Comparison of ENCODE assay signal across 14 cellular contexts in the genomic region with DNA sequence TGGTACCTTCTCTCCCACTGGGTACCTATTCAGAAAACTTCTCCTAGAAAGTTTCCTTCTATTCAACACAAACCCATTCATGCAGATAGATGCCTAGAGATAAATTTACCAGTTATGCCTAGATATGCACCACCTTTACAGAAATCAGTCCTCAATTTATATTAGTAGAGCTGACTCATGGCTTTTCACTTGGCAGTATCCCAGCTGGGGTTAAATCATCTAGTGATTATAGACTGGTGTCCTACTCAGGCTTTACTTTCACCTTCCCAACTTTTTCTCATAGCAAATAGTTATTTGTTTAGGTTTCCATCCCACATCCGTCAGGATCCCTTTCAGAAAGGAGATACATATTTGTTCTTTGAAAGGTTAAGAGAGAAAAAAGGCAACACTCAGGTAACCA.
"Had no signal": no experiment of that assay in that cellular context is flagged by ENCODE, and none has a peak within 500 bp of the region (broad histone marks: within the 10 kb centered on the region; RNA-seq: fewer than 3 reads in every experiment).

No MANE protein-coding gene starts in this region.

- ATAC-seq: activated CD4-positive, alpha-beta T cell treated with anti-CD3 and anti-CD28 coated beads for 36 hours; activated CD8-positive, alpha-beta memory T cell treated with anti-CD3 and anti-CD28 coated beads, Interleukin-2, amount 10 ng/mL, durations not matched to agents 7 days and 5 days; gastroesophageal sphincter; sciatic nerve; stimulated activated naive CD8-positive, alpha-beta T cell treated with anti-CD3 and anti-CD28 coated beads, Interleukin-15, amount 100 ng/mL, for 72 hours; upper lobe of right lung had no signal

- H3K27me3 ChIP-seq: cardiac muscle cell, dorsolateral prefrontal cortex, gastroesophageal sphincter, ovary, upper lobe of right lung had no signal

- H3K9me3 Mint-ChIP-seq: activated CD4-positive, alpha-beta memory T cell treated with anti-CD3 and anti-CD28 coated beads for 36 hours; activated naive CD4-positive, alpha-beta T cell treated with anti-CD3 and anti-CD28 coated beads, Interleukin-2, amount 10 ng/mL, durations not matched to agents 7 days and 5 days; stimulated activated naive CD8-positive, alpha-beta T cell treated with anti-CD3 and anti-CD28 coated beads, Interleukin-15, amount 100 ng/mL, for 72 hours had no signal

- H3K9me3 ChIP-seq: gastroesophageal sphincter, ovary, upper lobe of right lung had no signal

- H3K36me3 Mint-ChIP-seq: activated CD4-positive, alpha-beta memory T cell treated with anti-CD3 and anti-CD28 coated beads for 36 hours; activated CD8-positive, alpha-beta memory T cell treated with anti-CD3 and anti-CD28 coated beads, Interleukin-2, amount 10 ng/mL, durations not matched to agents 7 days and 5 days; activated naive CD4-positive, alpha-beta T cell treated with anti-CD3 and anti-CD28 coated beads, Interleukin-2, amount 10 ng/mL, durations not matched to agents 7 days and 5 days had no signal

- H3K27ac ChIP-seq: cardiac muscle cell, dorsolateral prefrontal cortex, gastroesophageal sphincter, ovary, upper lobe of right lung had no signal

- H3K4me3 ChIP-seq: cardiac muscle cell, dorsolateral prefrontal cortex, gastroesophageal sphincter, ovary, upper lobe of right lung had no signal

- H3K27ac Mint-ChIP-seq: activated CD4-positive, alpha-beta memory T cell treated with anti-CD3 and anti-CD28 coated beads for 36 hours; activated CD4-positive, alpha-beta T cell treated with anti-CD3 and anti-CD28 coated beads for 36 hours; activated CD8-positive, alpha-beta memory T cell treated with anti-CD3 and anti-CD28 coated beads, Interleukin-2, amount 10 ng/mL, durations not matched to agents 7 days and 5 days; activated naive CD4-positive, alpha-beta T cell treated with anti-CD3 and anti-CD28 coated beads, Interleukin-2, amount 10 ng/mL, durations not matched to agents 7 days and 5 days; stimulated activated naive CD8-positive, alpha-beta T cell treated with anti-CD3 and anti-CD28 coated beads, Interleukin-15, amount 100 ng/mL, for 72 hours had no signal

- H3K36me3 ChIP-seq: cardiac muscle cell, gastroesophageal sphincter, ovary, upper lobe of right lung had no signal

- DNase-seq: activated CD4-positive, alpha-beta memory T cell treated with anti-CD3 and anti-CD28 coated beads for 36 hours; activated CD4-positive, alpha-beta T cell treated with anti-CD3 and anti-CD28 coated beads for 36 hours; activated CD8-positive, alpha-beta memory T cell treated with anti-CD3 and anti-CD28 coated beads, Interleukin-2, amount 10 ng/mL, durations not matched to agents 7 days and 5 days; activated naive CD4-positive, alpha-beta T cell treated with anti-CD3 and anti-CD28 coated beads, Interleukin-2, amount 10 ng/mL, durations not matched to agents 7 days and 5 days; activated T-cell treated with anti-CD3 and anti-CD28 coated beads, Interleukin-2, amount 50 U/mL, for 1 hour; dorsolateral prefrontal cortex; ovary; stimulated activated naive CD8-positive, alpha-beta T cell treated with anti-CD3 and anti-CD28 coated beads, Interleukin-15, amount 100 ng/mL, for 72 hours; T-helper 1 cell; upper lobe of right lung had no signal

- H3K4me1 ChIP-seq: gastroesophageal sphincter, upper lobe of right lung had no signal

- H3K4me1 Mint-ChIP-seq: activated CD4-positive, alpha-beta T cell treated with anti-CD3 and anti-CD28 coated beads for 36 hours; activated CD8-positive, alpha-beta memory T cell treated with anti-CD3 and anti-CD28 coated beads, Interleukin-2, amount 10 ng/mL, durations not matched to agents 7 days and 5 days; activated naive CD4-positive, alpha-beta T cell treated with anti-CD3 and anti-CD28 coated beads, Interleukin-2, amount 10 ng/mL, durations not matched to agents 7 days and 5 days; stimulated activated naive CD8-positive, alpha-beta T cell treated with anti-CD3 and anti-CD28 coated beads, Interleukin-15, amount 100 ng/mL, for 72 hours had no signal

- H3K4me3 Mint-ChIP-seq: activated CD4-positive, alpha-beta memory T cell treated with anti-CD3 and anti-CD28 coated beads for 36 hours; activated CD4-positive, alpha-beta T cell treated with anti-CD3 and anti-CD28 coated beads for 36 hours; activated CD8-positive, alpha-beta memory T cell treated with anti-CD3 and anti-CD28 coated beads, Interleukin-2, amount 10 ng/mL, durations not matched to agents 7 days and 5 days; activated naive CD4-positive, alpha-beta T cell treated with anti-CD3 and anti-CD28 coated beads, Interleukin-2, amount 10 ng/mL, durations not matched to agents 7 days and 5 days; neural crest cell; stimulated activated naive CD8-positive, alpha-beta T cell treated with anti-CD3 and anti-CD28 coated beads, Interleukin-15, amount 100 ng/mL, for 72 hours had no signal

- H3K27me3 Mint-ChIP-seq: activated CD4-positive, alpha-beta memory T cell treated with anti-CD3 and anti-CD28 coated beads for 36 hours; activated CD4-positive, alpha-beta T cell treated with anti-CD3 and anti-CD28 coated beads for 36 hours; activated CD8-positive, alpha-beta memory T cell treated with anti-CD3 and anti-CD28 coated beads, Interleukin-2, amount 10 ng/mL, durations not matched to agents 7 days and 5 days; activated naive CD4-positive, alpha-beta T cell treated with anti-CD3 and anti-CD28 coated beads, Interleukin-2, amount 10 ng/mL, durations not matched to agents 7 days and 5 days; stimulated activated naive CD8-positive, alpha-beta T cell treated with anti-CD3 and anti-CD28 coated beads, Interleukin-15, amount 100 ng/mL, for 72 hours had no signal
